15 cellular contexts compared by ENCODE assay signal in genomic region chr3:172213765-172214358, GRCh38.
DNase-seq lines count a peak whose midpoint lies in the region; ATAC-seq and TF ChIP-seq lines count a peak whose summit lies in the region.
"Had no signal": no experiment of that assay in that cellular context is flagged by ENCODE, and none has a peak within 500 bp of the region (broad histone marks: within the 10 kb centered on the region; RNA-seq: fewer than 3 reads in every experiment).

No MANE protein-coding gene starts in this region.

- peaks cover 3% of the 10 kb centered on the region for H3K9me3 Mint-ChIP-seq in activated CD4-positive, alpha-beta T cell treated with anti-CD3 and anti-CD28 coated beads, Interleukin-2, amount 10 ng/mL, durations not matched to agents 7 days and 5 days
- H3K9me3 Mint-ChIP-seq: activated CD8-positive, alpha-beta T cell treated with anti-CD3 and anti-CD28 coated beads for 36 hours; activated naive CD4-positive, alpha-beta T cell treated with anti-CD3 and anti-CD28 coated beads for 36 hours; central memory CD8-positive, alpha-beta T cell had no signal

- peak overlapping the region; percentile 10 for H3K27ac Mint-ChIP-seq in activated CD4-positive, alpha-beta T cell treated with anti-CD3 and anti-CD28 coated beads, Interleukin-2, amount 10 ng/mL, durations not matched to agents 7 days and 5 days
- H3K27ac Mint-ChIP-seq: activated CD8-positive, alpha-beta T cell treated with anti-CD3 and anti-CD28 coated beads for 36 hours; activated naive CD4-positive, alpha-beta T cell treated with anti-CD3 and anti-CD28 coated beads for 36 hours had no signal

- intact Hi-C loops in ascending aorta (cut with DNase I): loop anchor here (5.0 kb wide), 1 partner anchor 402 kb away; the partner anchor contains the start of gene PLD1

- no peak for ATAC-seq in HG03457 (IDR thresholded peaks at IDR 0.05; ENCODE audit: unreplicated experiment)

- no peak for DNase-seq in activated CD4-positive, alpha-beta T cell treated with anti-CD3 and anti-CD28 coated beads, Interleukin-2, amount 10 ng/mL, durations not matched to agents 7 days and 5 days
- no peak for DNase-seq in activated CD4-positive, alpha-beta T cell treated with anti-CD3 and anti-CD28 coated beads for 48 hours
- peak; percentile 65 for DNase-seq in NCI-H2081 treated with DMSO at 0.1 percent for 48 hours (lab: John Stamatoyannopoulos, UW)
- DNase-seq in ascending aorta (ENCODE audit: low spot score in 2 of 2): no peak
- no peak for DNase-seq in smooth muscle cell (lab: John Stamatoyannopoulos, UW; ENCODE audit: unreplicated experiment)
- DNase-seq in OCI-M1 (lab: John Stamatoyannopoulos, UW): no peak
- no peak for DNase-seq in SIG-M5 (lab: John Stamatoyannopoulos, UW)
- DNase-seq: 8988T; activated naive CD4-positive, alpha-beta T cell treated with anti-CD3 and anti-CD28 coated beads for 36 hours; DMS 273 treated with DMSO at 0.1 percent for 48 hours; hippocampal formation had no signal

- no peak overlapping the region for H3K4me3 Mint-ChIP-seq in activated CD4-positive, alpha-beta T cell treated with anti-CD3 and anti-CD28 coated beads, Interleukin-2, amount 10 ng/mL, durations not matched to agents 7 days and 5 days
- H3K4me3 Mint-ChIP-seq: activated CD8-positive, alpha-beta T cell treated with anti-CD3 and anti-CD28 coated beads for 36 hours; activated naive CD4-positive, alpha-beta T cell treated with anti-CD3 and anti-CD28 coated beads for 36 hours; central memory CD8-positive, alpha-beta T cell had no signal

- TF ChIP-seq CTCF in ascending aorta (IDR thresholded peaks at IDR 0.05) (no peak), smooth muscle cell (IDR thresholded peaks at IDR 0.05; ENCODE audit: borderline replicate concordance, insufficient read depth, poor library complexity, severe bottlenecking) (no peak)

- peak overlapping the region; percentile 73 for H3K4me2 ChIP-seq in smooth muscle cell

- 54% methylated on average over 4 of the region's 4 CpGs for WGBS in smooth muscle cell (ENCODE audit: low lambda C conversion rate)

- H3K9me3 ChIP-seq in ascending aorta: no peaks in the 10 kb centered on the region
- H3K9me3 ChIP-seq in smooth muscle cell (replicated peaks; ENCODE audit: low read depth): no peaks in the 10 kb centered on the region

- H3K36me3 Mint-ChIP-seq in activated CD4-positive, alpha-beta T cell treated with anti-CD3 and anti-CD28 coated beads, Interleukin-2, amount 10 ng/mL, durations not matched to agents 7 days and 5 days (ENCODE audit: low read depth): no peaks in the 10 kb centered on the region

- peak overlapping the region; percentile 65 for H3K9ac ChIP-seq in smooth muscle cell (ENCODE audit: low read depth)

- H2AFZ ChIP-seq in smooth muscle cell (ENCODE audit: low read depth): no peak overlapping the region

- H3K36me3 ChIP-seq in ascending aorta: no peaks in the 10 kb centered on the region
- no peaks in the 10 kb centered on the region for H3K36me3 ChIP-seq in smooth muscle cell (ENCODE audit: low read depth)

- peaks cover 98% of the 10 kb centered on the region for H4K20me1 ChIP-seq in smooth muscle cell (ENCODE audit: low read depth)

- CTCF ChIA-PET in activated CD4-positive, alpha-beta T cell treated with anti-CD3 and anti-CD28 coated beads, Interleukin-2, amount 10 ng/mL, durations not matched to agents 7 days and 5 days (lab: Charles Lee): no interaction called here

- H3K27ac ChIP-seq in ascending aorta (peak overlapping the region; percentile 43 to 95), smooth muscle cell (ENCODE audit: low read depth) (peak overlapping the region; percentile 96)

- H3K27me3 Mint-ChIP-seq in activated CD4-positive, alpha-beta T cell treated with anti-CD3 and anti-CD28 coated beads, Interleukin-2, amount 10 ng/mL, durations not matched to agents 7 days and 5 days: no peaks in the 10 kb centered on the region
- H3K27me3 Mint-ChIP-seq: activated CD8-positive, alpha-beta T cell treated with anti-CD3 and anti-CD28 coated beads for 36 hours; central memory CD8-positive, alpha-beta T cell had no signal

- POLR2A ChIA-PET in activated CD4-positive, alpha-beta T cell treated with anti-CD3 and anti-CD28 coated beads, Interleukin-2, amount 10 ng/mL, durations not matched to agents 7 days and 5 days (lab: Charles Lee): no interaction called here

- peaks cover 31% of the 10 kb centered on the region for H3F3A ChIP-seq in smooth muscle cell (ENCODE audit: low read depth)

- no peak overlapping the region for H3K4me3 ChIP-seq in ascending aorta
- H3K4me3 ChIP-seq in smooth muscle cell: no peak overlapping the region
- H3K4me3 ChIP-seq: lung had no signal

- H3K27me3 ChIP-seq in ascending aorta (no peaks in the 10 kb centered on the region), smooth muscle cell (ENCODE audit: low read depth) (no peaks in the 10 kb centered on the region)

- peaks cover 11 to 55% of the 10 kb centered on the region in 2 donors for H3K4me1 ChIP-seq in ascending aorta
- peaks cover 32% of the 10 kb centered on the region for H3K4me1 ChIP-seq in smooth muscle cell (ENCODE audit: low read depth)

- H3K4me1 Mint-ChIP-seq in activated CD4-positive, alpha-beta T cell treated with anti-CD3 and anti-CD28 coated beads, Interleukin-2, amount 10 ng/mL, durations not matched to agents 7 days and 5 days: no peaks in the 10 kb centered on the region

- peaks cover 94% of the 10 kb centered on the region for H3K79me2 ChIP-seq in smooth muscle cell (ENCODE audit: low read depth)
